23 cellular contexts compared by ENCODE assay signal in genomic region chr14:32450919-32451675, GRCh38.
"Had no signal": no experiment of that assay in that cellular context is flagged by ENCODE, and none has a peak within 500 bp of the region (broad histone marks: within the 10 kb centered on the region; RNA-seq: fewer than 3 reads in every experiment).

No MANE protein-coding gene starts in this region.

- H3K4me1 Mint-ChIP-seq: activated B cell treated with CpG ODN at 0.5 μM for 24 hours; activated CD4-positive, alpha-beta T cell treated with anti-CD3 and anti-CD28 coated beads, Interleukin-2, amount 10 ng/mL, durations not matched to agents 24 days and 14 days; activated naive CD4-positive, alpha-beta T cell treated with anti-CD3 and anti-CD28 coated beads, Interleukin-2, amount 50 U/mL, for 24 hours; stimulated activated memory B cell treated with anti-CD40 and anti-IgM and Interleukin-4, amounts not matched to agents 10 μg/mL and 1 μg/mL and 100 μg/mL, for 72 hours had no signal

- ATAC-seq: activated CD8-positive, alpha-beta T cell treated with anti-CD3 and anti-CD28 coated beads, Interleukin-2, amount 10 ng/mL, durations not matched to agents 7 days and 5 days; body of pancreas; effector memory CD8-positive, alpha-beta T cell; left colon; stimulated activated memory B cell treated with anti-CD40 and anti-IgM and Interleukin-4, amounts not matched to agents 10 μg/mL and 1 μg/mL and 100 μg/mL, for 72 hours had no signal

- DNase-seq: activated B cell treated with CpG ODN at 0.5 μM for 24 hours; activated CD8-positive, alpha-beta memory T cell treated with anti-CD3 and anti-CD28 coated beads, Interleukin-2, amount 50 U/mL, for 4 hours; activated CD8-positive, alpha-beta T cell treated with anti-CD3 and anti-CD28 coated beads, Interleukin-2, amount 10 ng/mL, durations not matched to agents 7 days and 5 days; activated effector memory CD4-positive, alpha-beta T cell treated with anti-CD3 and anti-CD28 coated beads, Interleukin-2, amount 50 U/mL, for 16 hours; activated T-cell treated with anti-CD3 and anti-CD28 coated beads, Interleukin-2, amount 50 U/mL, for 48 hours; amygdala; body of pancreas; central memory CD4-positive, alpha-beta T cell; cortex of kidney; effector memory CD8-positive, alpha-beta T cell; hippocampal formation; left colon; naive B cell; retina; stimulated activated CD4-positive, alpha-beta T cell treated with anti-CD3 and anti-CD28 coated beads, Interleukin-2, amount 100 ng/mL, for 48 hours; T-helper 2 cell; thyroid gland had no signal

- H3K9me3 ChIP-seq: body of pancreas, neutrophil, thyroid gland had no signal

- H2AFZ ChIP-seq: parathyroid adenoma had no signal

- H3K9ac ChIP-seq: parathyroid adenoma had no signal

- H3K79me2 ChIP-seq: parathyroid adenoma had no signal

- H3K27ac ChIP-seq: body of pancreas, neutrophil, parathyroid adenoma, thyroid gland had no signal

- H3K27ac Mint-ChIP-seq: activated B cell treated with CpG ODN at 0.5 μM for 24 hours; activated CD4-positive, alpha-beta T cell treated with anti-CD3 and anti-CD28 coated beads, Interleukin-2, amount 10 ng/mL, durations not matched to agents 24 days and 14 days; activated CD8-positive, alpha-beta T cell treated with anti-CD3 and anti-CD28 coated beads, Interleukin-2, amount 10 ng/mL, durations not matched to agents 7 days and 5 days; activated naive CD4-positive, alpha-beta T cell treated with anti-CD3 and anti-CD28 coated beads, Interleukin-2, amount 50 U/mL, for 24 hours; effector memory CD8-positive, alpha-beta T cell; naive B cell; stimulated activated memory B cell treated with anti-CD40 and anti-IgM and Interleukin-4, amounts not matched to agents 10 μg/mL and 1 μg/mL and 100 μg/mL, for 72 hours had no signal

- H3K27me3 Mint-ChIP-seq: activated B cell treated with CpG ODN at 0.5 μM for 24 hours; activated CD4-positive, alpha-beta T cell treated with anti-CD3 and anti-CD28 coated beads, Interleukin-2, amount 10 ng/mL, durations not matched to agents 24 days and 14 days; activated naive CD4-positive, alpha-beta T cell treated with anti-CD3 and anti-CD28 coated beads, Interleukin-2, amount 50 U/mL, for 24 hours; effector memory CD8-positive, alpha-beta T cell had no signal

- H3K36me3 Mint-ChIP-seq: activated naive CD4-positive, alpha-beta T cell treated with anti-CD3 and anti-CD28 coated beads, Interleukin-2, amount 50 U/mL, for 24 hours; naive B cell; stimulated activated memory B cell treated with anti-CD40 and anti-IgM and Interleukin-4, amounts not matched to agents 10 μg/mL and 1 μg/mL and 100 μg/mL, for 72 hours had no signal

- H3K4me3 ChIP-seq: body of pancreas, lung, thyroid gland had no signal

- H3K27me3 ChIP-seq: body of pancreas, neutrophil, thyroid gland had no signal

- H3K36me3 ChIP-seq: neutrophil, thyroid gland had no signal

- H3K9me3 Mint-ChIP-seq: activated B cell treated with CpG ODN at 0.5 μM for 24 hours; activated CD4-positive, alpha-beta T cell treated with anti-CD3 and anti-CD28 coated beads, Interleukin-2, amount 10 ng/mL, durations not matched to agents 24 days and 14 days; activated naive CD4-positive, alpha-beta T cell treated with anti-CD3 and anti-CD28 coated beads, Interleukin-2, amount 50 U/mL, for 24 hours; effector memory CD8-positive, alpha-beta T cell; naive B cell had no signal

- H3K4me1 ChIP-seq: body of pancreas, parathyroid adenoma, thyroid gland had no signal

- H3K4me3 Mint-ChIP-seq: activated B cell treated with CpG ODN at 0.5 μM for 24 hours; activated CD4-positive, alpha-beta T cell treated with anti-CD3 and anti-CD28 coated beads, Interleukin-2, amount 10 ng/mL, durations not matched to agents 24 days and 14 days; activated CD8-positive, alpha-beta T cell treated with anti-CD3 and anti-CD28 coated beads, Interleukin-2, amount 10 ng/mL, durations not matched to agents 7 days and 5 days; activated naive CD4-positive, alpha-beta T cell treated with anti-CD3 and anti-CD28 coated beads, Interleukin-2, amount 50 U/mL, for 24 hours; effector memory CD8-positive, alpha-beta T cell; naive B cell; stimulated activated memory B cell treated with anti-CD40 and anti-IgM and Interleukin-4, amounts not matched to agents 10 μg/mL and 1 μg/mL and 100 μg/mL, for 72 hours had no signal
